ENCODE assay signal across 12 cellular contexts in the genomic region with DNA sequence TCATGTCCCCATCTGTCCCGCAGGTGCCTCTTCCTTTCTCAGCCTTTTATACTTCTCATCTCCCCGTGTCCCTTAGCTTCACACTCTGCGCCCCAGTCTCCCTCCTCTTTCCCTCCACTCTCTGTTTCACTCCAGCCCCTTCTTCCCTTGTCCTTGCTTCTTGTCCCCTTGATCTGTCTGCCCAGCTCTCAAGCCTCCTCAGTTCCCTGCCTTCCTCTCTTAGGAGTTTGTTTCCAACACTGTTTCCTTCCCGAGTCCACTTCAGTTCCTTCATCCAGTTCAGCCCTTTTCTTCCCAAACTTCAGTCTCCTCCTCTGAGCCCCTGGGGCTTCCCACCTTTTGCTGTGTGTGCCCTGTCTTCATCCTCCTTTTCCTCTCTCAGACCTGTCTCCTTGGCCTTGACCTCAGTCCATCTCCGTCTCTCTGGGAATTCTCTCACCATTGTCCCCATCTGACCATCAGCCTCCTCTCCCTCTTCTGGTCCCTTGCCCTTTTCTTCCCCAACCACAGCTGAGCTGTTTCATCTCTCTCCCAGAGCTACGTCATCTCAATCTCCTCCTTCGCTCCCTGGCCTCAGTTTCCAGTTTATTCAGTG. TPM values are rescaled to one million over a fixed set of nuclear protein-coding genes. Genes with fewer than 3 reads are reported as not detected.
A peak's percentile ranks its signal among the peaks of the same experiment; 100 is the strongest.
DNase-seq lines count a peak whose midpoint lies in the region; ATAC-seq lines count a peak whose summit lies in the region.
"Had no signal": no experiment of that assay in that cellular context is flagged by ENCODE, and none has a peak within 500 bp of the region (broad histone marks: within the 10 kb centered on the region; RNA-seq: fewer than 3 reads in every experiment).

No MANE protein-coding gene starts in this region.

- H3K36me3 Mint-ChIP-seq in T-helper 1 cell treated with Interleukin-12 subunit alpha and Interleukin-12 subunit beta and Interleukin-4 antibody, amounts not matched to agents 30 μg/mL and 1 μg/mL, for 36 hours (ENCODE audit: low read depth) = peaks cover 6% of the 10 kb centered on the region

- H3K4me3 Mint-ChIP-seq in T-helper 1 cell treated with Interleukin-12 subunit alpha and Interleukin-12 subunit beta and Interleukin-4 antibody, amounts not matched to agents 30 μg/mL and 1 μg/mL, for 36 hours = no peak overlapping the region

- peaks cover 35% of the 10 kb centered on the region for H3K4me1 Mint-ChIP-seq in T-helper 1 cell treated with Interleukin-12 subunit alpha and Interleukin-12 subunit beta and Interleukin-4 antibody, amounts not matched to agents 30 μg/mL and 1 μg/mL, for 36 hours (ENCODE audit: low read depth)

- no peak for DNase-seq in T-helper 1 cell
- DNase-seq in adipocyte (ENCODE audit: low read depth) = peak; percentile 22
- peak; percentile 53 for DNase-seq in mesenteric fat pad (ENCODE audit: low spot score)
- DNase-seq in substantia nigra (lab: John Stamatoyannopoulos, UW) = peak in 3 of 49 donors; percentile 67 to 69 (median 68)
- DNase-seq in midbrain (lab: John Stamatoyannopoulos, UW) = no peak
- no peak for DNase-seq in SKM-1 (lab: John Stamatoyannopoulos, UW; ENCODE audit: unreplicated experiment)
- DNase-seq: NCI-H2081; stimulated activated CD8-positive, alpha-beta memory T cell treated with anti-CD3 and anti-CD28 coated beads, Interleukin-4, amount 100 ng/mL, for 48 hours; T-helper 9 cell had no signal

- H3K27me3 Mint-ChIP-seq in T-helper 1 cell treated with Interleukin-12 subunit alpha and Interleukin-12 subunit beta and Interleukin-4 antibody, amounts not matched to agents 30 μg/mL and 1 μg/mL, for 36 hours (ENCODE audit: low read depth) = peaks cover 15% of the 10 kb centered on the region

- H3K27ac Mint-ChIP-seq in T-helper 1 cell treated with Interleukin-12 subunit alpha and Interleukin-12 subunit beta and Interleukin-4 antibody, amounts not matched to agents 30 μg/mL and 1 μg/mL, for 36 hours = peak overlapping the region; percentile 56

- no peaks in the 10 kb centered on the region for H3K9me3 ChIP-seq in adipocyte (ENCODE audit: control insufficient read depth, low read length)
- H3K9me3 ChIP-seq: adrenal gland had no signal

- H3K36me3 ChIP-seq in adipocyte (ENCODE audit: control insufficient read depth, insufficient read depth, low read length, severe bottlenecking) = no peaks in the 10 kb centered on the region
- H3K36me3 ChIP-seq: adrenal gland had no signal

- H3K4me1 ChIP-seq in adipocyte (ENCODE audit: control insufficient read depth, insufficient read depth, low read length) = peaks cover 53% of the 10 kb centered on the region

- H3K9ac ChIP-seq in adipocyte (ENCODE audit: low read length) = peak overlapping the region; percentile 23

- ATAC-seq in HG03565 (IDR thresholded peaks at IDR 0.05; ENCODE audit: unreplicated experiment) = no peak

- peak overlapping the region; percentile 99 for H3K27ac ChIP-seq in substantia nigra (ENCODE audit: low read depth, low read length, poor library complexity, severe bottlenecking)

- no peak overlapping the region for H3K4me3 ChIP-seq in adipocyte (ENCODE audit: low read length)
- H3K4me3 ChIP-seq: adrenal gland had no signal

- no peaks in the 10 kb centered on the region for H3K27me3 ChIP-seq in adipocyte (replicated peaks; ENCODE audit: control insufficient read depth, insufficient read depth, low read length)
- H3K27me3 ChIP-seq: adrenal gland had no signal

- no peaks in the 10 kb centered on the region for H3K9me3 Mint-ChIP-seq in T-helper 1 cell treated with Interleukin-12 subunit alpha and Interleukin-12 subunit beta and Interleukin-4 antibody, amounts not matched to agents 30 μg/mL and 1 μg/mL, for 36 hours

RNA-seq across cellular contexts. Expression of a gene that starts 2.8 kb away (rescaled TPM):
- total RNA-seq in mesenteric fat pad = 82.1 TPM

RNA-seq across cellular contexts. Expression of a gene that starts 26.5 kb away (rescaled TPM):
- total RNA-seq in mesenteric fat pad = 44.4 TPM

RNA-seq across cellular contexts. Expression of a gene that starts 32.5 kb away (rescaled TPM):
- total RNA-seq in mesenteric fat pad = 23.5 TPM

RNA-seq across cellular contexts. Expression of a gene that starts 50.5 kb away (rescaled TPM):
- total RNA-seq in mesenteric fat pad = not detected

RNA-seq across cellular contexts. Expression of a gene that starts 59.3 kb away (rescaled TPM):
- total RNA-seq in mesenteric fat pad = not detected
- total RNA-seq: adrenal gland had no signal

Comparison
In these comparisons a context has a peak if more than half of its experiments do, and no peak if none do; other contexts are left out.
1. DNase-seq: peak in adipocyte (single experiment) and mesenteric fat pad (single experiment); none in T-helper 1 cell (0 of 5), midbrain (single experiment) and SKM-1 (single experiment).